Comparison of ENCODE assay signal across 8 cellular contexts in the genomic region with DNA sequence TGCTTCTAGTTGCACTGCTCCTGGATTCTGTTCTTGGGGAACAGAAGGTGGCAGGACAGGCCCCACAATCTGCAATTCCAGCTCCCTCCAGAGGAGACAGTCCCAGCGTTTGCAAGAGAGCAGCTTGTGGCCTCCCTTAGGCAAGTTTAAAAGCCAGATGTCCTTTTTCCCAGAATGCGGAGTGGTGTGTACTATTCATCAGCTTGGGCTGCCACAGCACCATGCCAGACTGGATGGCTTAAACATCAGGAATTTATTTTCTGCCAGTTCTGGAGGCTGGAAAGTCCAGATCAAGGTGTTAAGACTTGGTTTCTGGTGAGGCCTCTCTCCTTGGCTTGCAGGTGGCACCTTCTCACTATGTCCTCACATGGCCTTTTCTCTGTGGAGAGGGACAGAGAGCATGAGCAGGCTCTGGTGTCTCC. TPM values are rescaled to one million over a fixed set of nuclear protein-coding genes. Genes with fewer than 3 reads are reported as not detected.
DNase-seq lines count a peak whose midpoint lies in the region; ATAC-seq and TF ChIP-seq lines count a peak whose summit lies in the region.

No MANE protein-coding gene starts in this region.

- DNase-seq in SIG-M5 treated with dmso at 0.1 percent for 504 hours (lab: John Stamatoyannopoulos, UW; ENCODE audit: unreplicated experiment): peak; percentile 48
- DNase-seq in SIG-M5 (lab: John Stamatoyannopoulos, UW): no peak
- DNase-seq in MM.1S: no peak
- peak; percentile 52 for DNase-seq in astrocyte of the hippocampus (ENCODE audit: low read depth, low spot score)
- peak; percentile 40 for DNase-seq in neural crest cell (ENCODE audit: low read depth, low spot score)
- DNase-seq in suprapubic skin (ENCODE audit: low spot score in 2 of 2): no peak

- H3K9me3 ChIP-seq in MM.1S (replicated peaks; ENCODE audit: insufficient read depth, low read length) (no peaks in the 10 kb centered on the region), suprapubic skin (no peaks in the 10 kb centered on the region)

- H3K9ac ChIP-seq in MM.1S (ENCODE audit: low read length): no peak overlapping the region

- no peak for TF ChIP-seq EP300 in suprapubic skin (IDR thresholded peaks at IDR 0.05)

- peaks cover 5% of the 10 kb centered on the region for H3K27me3 Mint-ChIP-seq in neural crest cell (ENCODE audit: low read depth)

- no peaks in the 10 kb centered on the region for H3K36me3 Mint-ChIP-seq in neural crest cell (ENCODE audit: low read depth)

- H3K36me3 ChIP-seq in MM.1S (replicated peaks; ENCODE audit: insufficient read depth, low read length) (no peaks in the 10 kb centered on the region), suprapubic skin (no peaks in the 10 kb centered on the region)

- no peak for ATAC-seq in GM18520 (IDR thresholded peaks at IDR 0.05; ENCODE audit: unreplicated experiment)
- ATAC-seq in GM21717 (IDR thresholded peaks at IDR 0.05; ENCODE audit: unreplicated experiment): no peak

- H2AFZ ChIP-seq in MM.1S (ENCODE audit: low read length): no peak overlapping the region

- no peak for TF ChIP-seq POLR2A in suprapubic skin (IDR thresholded peaks at IDR 0.05)

- no peaks in the 10 kb centered on the region for H3K27me3 ChIP-seq in MM.1S (replicated peaks; ENCODE audit: insufficient read depth, low read length)
- peaks cover 3% of the 10 kb centered on the region for H3K27me3 ChIP-seq in suprapubic skin

- H3K79me2 ChIP-seq in MM.1S (ENCODE audit: low read length): peaks cover 15% of the 10 kb centered on the region

- TF ChIP-seq CTCF in MM.1S (IDR thresholded peaks at IDR 0.05; ENCODE audit: low read length) (peak; percentile 4; the same call in 1 of the 2 replicates), neural crest cell (conservative IDR thresholded peaks at IDR 0.05) (peak; percentile 49), suprapubic skin (IDR thresholded peaks at IDR 0.05) (peak in 1 of 2 donors; percentile 48)

- no peak overlapping the region for H3K4me3 ChIP-seq in MM.1S (ENCODE audit: low read length)
- no peak overlapping the region for H3K4me3 ChIP-seq in suprapubic skin

- H3K4me1 Mint-ChIP-seq in neural crest cell: peaks cover 36% of the 10 kb centered on the region

- no peak overlapping the region for H3K4me2 ChIP-seq in MM.1S (ENCODE audit: low read depth, low read length)

- H3K27ac ChIP-seq in MM.1S (ENCODE audit: low read length) (no peak overlapping the region), suprapubic skin (no peak overlapping the region)

- no peaks in the 10 kb centered on the region for H3K9me3 Mint-ChIP-seq in neural crest cell

- no peak overlapping the region for H3K4me3 Mint-ChIP-seq in neural crest cell

- no peaks in the 10 kb centered on the region for H3K9me2 ChIP-seq in MM.1S (replicated peaks; ENCODE audit: insufficient read depth, low read length)

- peaks cover 33% of the 10 kb centered on the region for H3F3A ChIP-seq in MM.1S (ENCODE audit: insufficient read depth, low read length)

- H4K20me1 ChIP-seq in MM.1S (ENCODE audit: insufficient read depth, low read length): no peaks in the 10 kb centered on the region

- H3K4me1 ChIP-seq in MM.1S (ENCODE audit: low read length) (peaks cover 40% of the 10 kb centered on the region), suprapubic skin (peaks cover 26% of the 10 kb centered on the region)

- H3K27ac Mint-ChIP-seq in neural crest cell (ENCODE audit: unreplicated experiment): no peak overlapping the region

- WGBS in suprapubic skin: 36% methylated on average over 2 of the region's 2 CpGs

RNA-seq across cellular contexts. Expression of gene MIAT, which starts 11.7 kb away (rescaled TPM):
- total RNA-seq in neural crest cell (42.0 and 45.6 TPM in 2 replicates), suprapubic skin (1 to 10 TPM in 2 of 4 donors, under 1 TPM in 2; 0.72 to 7.6 (median 1.1) TPM)

RNA-seq across cellular contexts. Expression of gene CRYBA4, which starts 47.3 kb away (rescaled TPM):
- not detected in 2 replicates for total RNA-seq in neural crest cell
- not detected for total RNA-seq in suprapubic skin

RNA-seq across cellular contexts. Expression of gene CRYBB1, which starts 51.2 kb away (rescaled TPM):
- total RNA-seq in neural crest cell (not detected in 2 replicates), suprapubic skin (not detected)

Comparison
In these comparisons a context has a peak if more than half of its experiments do, and no peak if none do; other contexts are left out.
1. DNase-seq: peak in SIG-M5 treated with dmso at 0.1 percent for 504 hours (single experiment), astrocyte of the hippocampus (single experiment) and neural crest cell (single experiment); none in SIG-M5 (single experiment), MM.1S (single experiment) and suprapubic skin (0 of 2).